In the genomic region with DNA sequence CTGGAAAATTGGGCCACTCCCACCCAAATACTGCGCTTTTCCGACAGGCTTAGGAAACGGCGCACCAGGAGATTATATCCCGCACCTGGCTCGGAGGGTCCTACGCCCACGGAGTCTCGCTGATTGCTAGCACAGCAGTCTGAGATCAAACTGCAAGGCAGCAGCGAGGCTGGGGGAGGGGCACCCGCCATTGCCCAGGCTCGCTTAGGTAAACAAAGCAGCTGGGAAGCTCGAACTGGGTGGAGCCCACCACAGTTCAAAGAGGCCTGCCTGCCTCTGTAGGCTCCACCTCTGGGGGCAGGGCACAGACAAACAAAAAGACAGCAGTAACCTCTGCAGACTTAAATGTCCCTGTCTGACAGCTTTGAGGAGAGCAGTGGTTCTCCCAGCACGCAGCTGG, we compare ENCODE assay signal across 2 cellular contexts.
TF ChIP-seq lines count a peak whose summit lies in the region.
"Not testable (repeated sequence)": the region's sequence is repeated elsewhere in the genome, so short reads cannot be mapped to it uniquely, and the experiment has no call there.

No MANE protein-coding gene starts in this region.

TF ChIP-seq in K562, 482 proteins besides CTCF, POLR2A, EP300 and RAD21:
- TF ChIP-seq EGR1 (conservative IDR thresholded peaks at IDR 0.05), result 0 out of 2 replicates have a peak, but pooled peaks have one; percentile 5

TF ChIP-seq in HepG2, 621 proteins besides CTCF, POLR2A, EP300 and RAD21 (continues in another document):
- 0 out of 2 replicates have a peak, but pooled peaks have one; percentile 27 for TF ChIP-seq CBFB (CRISPR knock-in tag; IDR thresholded peaks at IDR 0.05)
- TF ChIP-seq SOX6, NONO, SOX13, FOXA1 (IDR thresholded peaks at IDR 0.05): not testable (repeated sequence)
- peak; percentile 34 for TF ChIP-seq SOX6 (CRISPR knock-in tag; IDR thresholded peaks at IDR 0.05)
- TF ChIP-seq, protein P1, sequence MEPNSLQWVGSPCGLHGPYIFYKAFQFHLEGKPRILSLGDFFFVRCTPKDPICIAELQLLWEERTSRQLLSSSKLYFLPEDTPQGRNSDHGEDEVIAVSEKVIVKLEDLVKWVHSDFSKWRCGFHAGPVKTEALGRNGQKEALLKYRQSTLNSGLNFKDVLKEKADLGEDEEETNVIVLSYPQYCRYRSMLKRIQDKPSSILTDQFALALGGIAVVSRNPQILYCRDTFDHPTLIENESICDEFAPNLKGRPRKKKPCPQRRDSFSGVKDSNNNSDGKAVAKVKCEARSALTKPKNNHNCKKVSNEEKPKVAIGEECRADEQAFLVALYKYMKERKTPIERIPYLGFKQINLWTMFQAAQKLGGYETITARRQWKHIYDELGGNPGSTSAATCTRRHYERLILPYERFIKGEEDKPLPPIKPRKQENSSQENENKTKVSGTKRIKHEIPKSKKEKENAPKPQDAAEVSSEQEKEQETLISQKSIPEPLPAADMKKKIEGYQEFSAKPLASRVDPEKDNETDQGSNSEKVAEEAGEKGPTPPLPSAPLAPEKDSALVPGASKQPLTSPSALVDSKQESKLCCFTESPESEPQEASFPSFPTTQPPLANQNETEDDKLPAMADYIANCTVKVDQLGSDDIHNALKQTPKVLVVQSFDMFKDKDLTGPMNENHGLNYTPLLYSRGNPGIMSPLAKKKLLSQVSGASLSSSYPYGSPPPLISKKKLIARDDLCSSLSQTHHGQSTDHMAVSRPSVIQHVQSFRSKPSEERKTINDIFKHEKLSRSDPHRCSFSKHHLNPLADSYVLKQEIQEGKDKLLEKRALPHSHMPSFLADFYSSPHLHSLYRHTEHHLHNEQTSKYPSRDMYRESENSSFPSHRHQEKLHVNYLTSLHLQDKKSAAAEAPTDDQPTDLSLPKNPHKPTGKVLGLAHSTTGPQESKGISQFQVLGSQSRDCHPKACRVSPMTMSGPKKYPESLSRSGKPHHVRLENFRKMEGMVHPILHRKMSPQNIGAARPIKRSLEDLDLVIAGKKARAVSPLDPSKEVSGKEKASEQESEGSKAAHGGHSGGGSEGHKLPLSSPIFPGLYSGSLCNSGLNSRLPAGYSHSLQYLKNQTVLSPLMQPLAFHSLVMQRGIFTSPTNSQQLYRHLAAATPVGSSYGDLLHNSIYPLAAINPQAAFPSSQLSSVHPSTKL (CRISPR knock-in tag; IDR thresholded peaks at IDR 0.05), result peak; percentile 71
- peak; percentile 38; the same call in 1 of the 2 replicates for TF ChIP-seq POGZ (CRISPR knock-in tag; IDR thresholded peaks at IDR 0.05)
- TF ChIP-seq ZNF280B (CRISPR knock-in tag; IDR thresholded peaks at IDR 0.05; ENCODE audit: borderline replicate concordance), result 0 out of 2 replicates have a peak, but pooled peaks have one; percentile 30
- peak; percentile 36 for TF ChIP-seq SALL1 (CRISPR knock-in tag; IDR thresholded peaks at IDR 0.05)
- 0 out of 2 replicates have a peak, but pooled peaks have one; percentile 37 for TF ChIP-seq KDM2A (CRISPR knock-in tag; IDR thresholded peaks at IDR 0.05; ENCODE audit: borderline replicate concordance, low read depth)
- TF ChIP-seq, protein P2, sequence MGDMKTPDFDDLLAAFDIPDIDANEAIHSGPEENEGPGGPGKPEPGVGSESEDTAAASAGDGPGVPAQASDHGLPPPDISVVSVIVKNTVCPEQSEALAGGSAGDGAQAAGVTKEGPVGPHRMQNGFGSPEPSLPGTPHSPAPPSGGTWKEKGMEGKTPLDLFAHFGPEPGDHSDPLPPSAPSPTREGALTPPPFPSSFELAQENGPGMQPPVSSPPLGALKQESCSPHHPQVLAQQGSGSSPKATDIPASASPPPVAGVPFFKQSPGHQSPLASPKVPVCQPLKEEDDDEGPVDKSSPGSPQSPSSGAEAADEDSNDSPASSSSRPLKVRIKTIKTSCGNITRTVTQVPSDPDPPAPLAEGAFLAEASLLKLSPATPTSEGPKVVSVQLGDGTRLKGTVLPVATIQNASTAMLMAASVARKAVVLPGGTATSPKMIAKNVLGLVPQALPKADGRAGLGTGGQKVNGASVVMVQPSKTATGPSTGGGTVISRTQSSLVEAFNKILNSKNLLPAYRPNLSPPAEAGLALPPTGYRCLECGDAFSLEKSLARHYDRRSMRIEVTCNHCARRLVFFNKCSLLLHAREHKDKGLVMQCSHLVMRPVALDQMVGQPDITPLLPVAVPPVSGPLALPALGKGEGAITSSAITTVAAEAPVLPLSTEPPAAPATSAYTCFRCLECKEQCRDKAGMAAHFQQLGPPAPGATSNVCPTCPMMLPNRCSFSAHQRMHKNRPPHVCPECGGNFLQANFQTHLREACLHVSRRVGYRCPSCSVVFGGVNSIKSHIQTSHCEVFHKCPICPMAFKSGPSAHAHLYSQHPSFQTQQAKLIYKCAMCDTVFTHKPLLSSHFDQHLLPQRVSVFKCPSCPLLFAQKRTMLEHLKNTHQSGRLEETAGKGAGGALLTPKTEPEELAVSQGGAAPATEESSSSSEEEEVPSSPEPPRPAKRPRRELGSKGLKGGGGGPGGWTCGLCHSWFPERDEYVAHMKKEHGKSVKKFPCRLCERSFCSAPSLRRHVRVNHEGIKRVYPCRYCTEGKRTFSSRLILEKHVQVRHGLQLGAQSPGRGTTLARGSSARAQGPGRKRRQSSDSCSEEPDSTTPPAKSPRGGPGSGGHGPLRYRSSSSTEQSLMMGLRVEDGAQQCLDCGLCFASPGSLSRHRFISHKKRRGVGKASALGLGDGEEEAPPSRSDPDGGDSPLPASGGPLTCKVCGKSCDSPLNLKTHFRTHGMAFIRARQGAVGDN (CRISPR knock-in tag; IDR thresholded peaks at IDR 0.05), result peak; percentile 48; the same call in 1 of the 2 replicates
- TF ChIP-seq ZNF292 (CRISPR knock-in tag; IDR thresholded peaks at IDR 0.05; ENCODE audit: borderline replicate concordance, low read depth), result peak; percentile 88; the same call in 1 of the 2 replicates
- TF ChIP-seq, protein P3, sequence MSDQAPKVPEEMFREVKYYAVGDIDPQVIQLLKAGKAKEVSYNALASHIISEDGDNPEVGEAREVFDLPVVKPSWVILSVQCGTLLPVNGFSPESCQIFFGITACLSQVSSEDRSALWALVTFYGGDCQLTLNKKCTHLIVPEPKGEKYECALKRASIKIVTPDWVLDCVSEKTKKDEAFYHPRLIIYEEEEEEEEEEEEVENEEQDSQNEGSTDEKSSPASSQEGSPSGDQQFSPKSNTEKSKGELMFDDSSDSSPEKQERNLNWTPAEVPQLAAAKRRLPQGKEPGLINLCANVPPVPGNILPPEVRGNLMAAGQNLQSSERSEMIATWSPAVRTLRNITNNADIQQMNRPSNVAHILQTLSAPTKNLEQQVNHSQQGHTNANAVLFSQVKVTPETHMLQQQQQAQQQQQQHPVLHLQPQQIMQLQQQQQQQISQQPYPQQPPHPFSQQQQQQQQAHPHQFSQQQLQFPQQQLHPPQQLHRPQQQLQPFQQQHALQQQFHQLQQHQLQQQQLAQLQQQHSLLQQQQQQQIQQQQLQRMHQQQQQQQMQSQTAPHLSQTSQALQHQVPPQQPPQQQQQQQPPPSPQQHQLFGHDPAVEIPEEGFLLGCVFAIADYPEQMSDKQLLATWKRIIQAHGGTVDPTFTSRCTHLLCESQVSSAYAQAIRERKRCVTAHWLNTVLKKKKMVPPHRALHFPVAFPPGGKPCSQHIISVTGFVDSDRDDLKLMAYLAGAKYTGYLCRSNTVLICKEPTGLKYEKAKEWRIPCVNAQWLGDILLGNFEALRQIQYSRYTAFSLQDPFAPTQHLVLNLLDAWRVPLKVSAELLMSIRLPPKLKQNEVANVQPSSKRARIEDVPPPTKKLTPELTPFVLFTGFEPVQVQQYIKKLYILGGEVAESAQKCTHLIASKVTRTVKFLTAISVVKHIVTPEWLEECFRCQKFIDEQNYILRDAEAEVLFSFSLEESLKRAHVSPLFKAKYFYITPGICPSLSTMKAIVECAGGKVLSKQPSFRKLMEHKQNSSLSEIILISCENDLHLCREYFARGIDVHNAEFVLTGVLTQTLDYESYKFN (CRISPR knock-in tag; conservative IDR thresholded peaks at IDR 0.05), result peak; percentile 66
- peak; percentile 17; the same call in 1 of the 2 replicates for TF ChIP-seq SOX5 (CRISPR knock-in tag; IDR thresholded peaks at IDR 0.05; ENCODE audit: borderline replicate concordance)
- 0 out of 2 replicates have a peak, but pooled peaks have one; percentile 22 for TF ChIP-seq NONO (CRISPR knock-in tag; conservative IDR thresholded peaks at IDR 0.05)
- 0 out of 2 replicates have a peak, but pooled peaks have one; percentile 37 for TF ChIP-seq RXRA (CRISPR knock-in tag; IDR thresholded peaks at IDR 0.05)
- peak; percentile 38; the same call in 1 of the 2 replicates for TF ChIP-seq ZBTB38 (CRISPR knock-in tag; IDR thresholded peaks at IDR 0.05)
- TF ChIP-seq HOXA3 (CRISPR knock-in tag; IDR thresholded peaks at IDR 0.05), result peak; percentile 78
- TF ChIP-seq FOXJ3 (CRISPR knock-in tag; IDR thresholded peaks at IDR 0.05; ENCODE audit: borderline replicate concordance), result peak; percentile 41; the same call in 1 of the 2 replicates
- peak; percentile 80 for TF ChIP-seq FOXA3 (CRISPR knock-in tag; IDR thresholded peaks at IDR 0.05)
- TF ChIP-seq SOX13 (CRISPR knock-in tag; conservative IDR thresholded peaks at IDR 0.05 in 1 of 2, IDR thresholded peaks at IDR 0.05 in 1 of 2), result peak in 1 of 2 experiments; percentile 45; a peak in 2 of 4 replicates
- peak; percentile 72; the same call in 1 of the 2 replicates for TF ChIP-seq ZGPAT (CRISPR knock-in tag; IDR thresholded peaks at IDR 0.05)
- TF ChIP-seq THAP11 (CRISPR knock-in tag; IDR thresholded peaks at IDR 0.05), result peak; percentile 23; the same call in 1 of the 2 replicates
- TF ChIP-seq GABPB1 (CRISPR knock-in tag; IDR thresholded peaks at IDR 0.05), result 0 out of 2 replicates have a peak, but pooled peaks have one; percentile 15
- TF ChIP-seq SAP130 (CRISPR knock-in tag; IDR thresholded peaks at IDR 0.05; ENCODE audit: low read depth), result peak; percentile 40; the same call in 1 of the 2 replicates
- TF ChIP-seq FOXA1 (CRISPR knock-in tag; IDR thresholded peaks at IDR 0.05), result peak; percentile 88
- TF ChIP-seq FOXK1 (CRISPR knock-in tag; IDR thresholded peaks at IDR 0.05; ENCODE audit: borderline replicate concordance, low read depth), result 0 out of 2 replicates have a peak, but pooled peaks have one; percentile 32
- TF ChIP-seq ZNF280D (CRISPR knock-in tag; IDR thresholded peaks at IDR 0.05), result peak; percentile 37; the same call in 1 of the 2 replicates
- TF ChIP-seq ZNF281 (CRISPR knock-in tag; IDR thresholded peaks at IDR 0.05; ENCODE audit: borderline replicate concordance), result peak; percentile 95
- TF ChIP-seq ZBTB7B (CRISPR knock-in tag; IDR thresholded peaks at IDR 0.05), result 0 out of 2 replicates have a peak, but pooled peaks have one; percentile 28
- peak; percentile 25; the same call in 1 of the 2 replicates for TF ChIP-seq MYC (CRISPR knock-in tag; IDR thresholded peaks at IDR 0.05; ENCODE audit: borderline replicate concordance)
- 0 out of 2 replicates have a peak, but pooled peaks have one; percentile 19 for TF ChIP-seq NCOA2 (CRISPR knock-in tag; IDR thresholded peaks at IDR 0.05)
